Comparison of ENCODE assay signal across 35 cellular contexts in the genomic region with DNA sequence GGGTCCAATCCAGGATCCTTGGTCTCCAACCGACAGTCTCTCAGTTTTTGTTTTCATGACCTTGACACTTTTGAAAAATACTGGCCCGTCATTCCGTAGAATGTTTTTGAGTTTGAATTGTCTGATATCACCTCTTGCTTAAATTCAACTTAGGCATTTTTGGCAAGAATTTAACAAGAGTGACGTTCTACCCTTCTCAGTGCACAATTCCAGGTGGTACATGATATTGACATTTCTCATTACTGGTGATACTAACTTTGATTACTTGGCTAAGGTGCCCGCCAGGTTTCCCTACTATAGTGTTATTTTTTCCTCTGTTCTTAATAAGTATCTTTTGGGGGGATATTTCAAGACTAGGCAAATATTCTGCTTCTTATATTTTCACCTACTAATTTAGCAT.
"Had no signal": no experiment of that assay in that cellular context is flagged by ENCODE, and none has a peak within 500 bp of the region (broad histone marks: within the 10 kb centered on the region; RNA-seq: fewer than 3 reads in every experiment).

No MANE protein-coding gene starts in this region.

- H3K27me3 ChIP-seq: MG63 had no signal

- H3K36me3 ChIP-seq: MG63 had no signal

- H3K27ac ChIP-seq: KMS-11 had no signal

- H3K4me3 ChIP-seq: MG63 had no signal

- DNase-seq: Karpas-422, Kasumi-1, MG63, MM.1S, MV-4-11, NCI-H1048, NCI-H1092, NCI-H1092 treated with DMSO at 0.1 percent for 48 hours, NCI-H1105, NCI-H1105 treated with DMSO at 0.1 percent for 48 hours, NCI-H1417, NCI-H1417 treated with DMSO at 0.1 percent for 48 hours, NCI-H1436, NCI-H1436 treated with DMSO at 0.1 percent for 48 hours, NCI-H146, NCI-H1694, NCI-H1694 treated with DMSO at 0.1 percent for 48 hours, NCI-H187, NCI-H187 treated with DMSO at 0.1 percent for 48 hours, NCI-H1930, NCI-H2029, NCI-H2029 treated with DMSO at 0.1 percent for 48 hours, NCI-H2081, NCI-H2081 treated with DMSO at 0.1 percent for 48 hours, NCI-H2107, NCI-H2171, NCI-H2171 treated with DMSO at 0.1 percent for 48 hours, NCI-H2227 treated with DMSO at 0.1 percent for 48 hours, NCI-H226, NCI-H345, NCI-H446, NCI-H446 treated with DMSO at 0.1 percent for 48 hours, NCI-H510A, NCI-H510A treated with DMSO at 0.1 percent for 48 hours had no signal

- H3K9me3 ChIP-seq: MG63 had no signal
